In genomic region chr1:180633092-180634045, GRCh38 we compare ENCODE assay signal across 8 cellular contexts. TPM values are rescaled to one million over a fixed set of nuclear protein-coding genes. Genes with fewer than 3 reads are reported as not detected.
A peak's percentile ranks its signal among the peaks of the same experiment; 100 is the strongest.
DNase-seq lines count a peak whose midpoint lies in the region; ATAC-seq and TF ChIP-seq lines count a peak whose summit lies in the region.

No MANE protein-coding gene starts in this region.

- no peaks in the 10 kb centered on the region for H3K27me3 ChIP-seq in CD8-positive, alpha-beta memory T cell (ENCODE audit: insufficient read depth, low read length, poor library complexity, severe bottlenecking)
- H3K27me3 ChIP-seq in HUES64 (ENCODE audit: insufficient read depth, low read length): no peaks in the 10 kb centered on the region
- no peaks in the 10 kb centered on the region for H3K27me3 ChIP-seq in neural cell (ENCODE audit: insufficient read depth, low read depth, low read length)

- no peaks in the 10 kb centered on the region for H3K9me3 Mint-ChIP-seq in CD8-positive, alpha-beta memory T cell
- H3K9me3 Mint-ChIP-seq in MCF 10A (ENCODE audit: unreplicated experiment): no peaks in the 10 kb centered on the region

- H3K79me2 ChIP-seq in neural cell (replicated peaks; ENCODE audit: insufficient read depth, low read length): peaks cover 59% of the 10 kb centered on the region

- POLR2A ChIA-PET in CD8-positive, alpha-beta memory T cell (lab: Charles Lee): no interaction called here
- POLR2A ChIA-PET in MCF 10A (lab: Yijun Ruan, JAX): interaction anchor here (0.6 to 3.3 kb wide), 13 partner anchors 14 to 456 kb away, joined by 3 to 51 read pairs (median 14); partner anchors contain the start of gene ACBD6

- H3K4me1 ChIP-seq in CD8-positive, alpha-beta memory T cell (ENCODE audit: insufficient read depth, low read length): peaks cover 31% of the 10 kb centered on the region
- peaks cover 22% of the 10 kb centered on the region for H3K4me1 ChIP-seq in HUES64 (ENCODE audit: insufficient read depth, low read length)

- H3K9ac ChIP-seq in HUES64 (ENCODE audit: low read depth, low read length) (peak overlapping the region; percentile 81; the same call in 1 of the 2 replicates), neural cell (ENCODE audit: low read length) (peak overlapping the region; percentile 92)

- H3F3A ChIP-seq in neural cell (ENCODE audit: insufficient read depth, low read length, poor library complexity, severe bottlenecking): peaks cover 6% of the 10 kb centered on the region

- H3K9me2 ChIP-seq in neural cell (ENCODE audit: insufficient read depth, low read length): no peaks in the 10 kb centered on the region

- no peaks in the 10 kb centered on the region for H3K9me3 ChIP-seq in CD8-positive, alpha-beta memory T cell (ENCODE audit: low read length)
- H3K9me3 ChIP-seq in HUES64 (ENCODE audit: insufficient read depth, low read depth, low read length) (no peaks in the 10 kb centered on the region), neural cell (ENCODE audit: low read length) (no peaks in the 10 kb centered on the region)

- H3K27me3 Mint-ChIP-seq in CD8-positive, alpha-beta memory T cell: no peaks in the 10 kb centered on the region
- H3K27me3 Mint-ChIP-seq in MCF 10A (ENCODE audit: insufficient read depth, unreplicated experiment): no peaks in the 10 kb centered on the region

- no peaks in the 10 kb centered on the region for H3K36me3 ChIP-seq in CD8-positive, alpha-beta memory T cell (ENCODE audit: insufficient read depth, low read length)
- no peaks in the 10 kb centered on the region for H3K36me3 ChIP-seq in HUES64 (ENCODE audit: insufficient read depth, low read length)
- H3K36me3 ChIP-seq in neural cell (ENCODE audit: insufficient read depth, low read length): no peaks in the 10 kb centered on the region

- TF ChIP-seq CTCF in MCF 10A (IDR thresholded peaks at IDR 0.05; ENCODE audit: unreplicated experiment) (no peak), neural cell (IDR thresholded peaks at IDR 0.05; ENCODE audit: poor library complexity, severe bottlenecking) (no peak)

- no peak overlapping the region for H3K27ac Mint-ChIP-seq in CD8-positive, alpha-beta memory T cell
- H3K27ac Mint-ChIP-seq in MCF 10A (ENCODE audit: low read depth, unreplicated experiment): no peak overlapping the region

- no peak for DNase-seq in CD8-positive, alpha-beta memory T cell
- DNase-seq in MCF 10A (ENCODE audit: unreplicated experiment) (peak; percentile 71), GDM1 (lab: John Stamatoyannopoulos, UW) (no peak)
- DNase-seq in stimulated activated CD4-positive, alpha-beta T cell treated with anti-CD3 and anti-CD28 coated beads, Interleukin-4, amount 100 ng/mL, for 24 hours: no peak

- intact Hi-C loops in MCF 10A (cut with micrococcal nuclease): loop anchor here (2.0 to 10.0 kb wide), 2 partner anchors 225 to 791 kb away; no protein-coding TSS in a partner anchor

- H3K27ac ChIP-seq in CD8-positive, alpha-beta memory T cell (ENCODE audit: low read depth, low read length): peak overlapping the region; percentile 94
- H3K27ac ChIP-seq in HUES64 (ENCODE audit: low read depth, low read length) (no peak overlapping the region), neural cell (ENCODE audit: low read length) (peak overlapping the region; percentile 91)

- H3K4me1 Mint-ChIP-seq in CD8-positive, alpha-beta memory T cell: peaks cover 4 to 21% (median 6%) of the 10 kb centered on the region in 3 donors
- H3K4me1 Mint-ChIP-seq in MCF 10A (ENCODE audit: insufficient read depth, unreplicated experiment): peaks cover 11% of the 10 kb centered on the region

- H2AFZ ChIP-seq in neural cell (ENCODE audit: low read depth, low read length): no peak overlapping the region

- TF ChIP-seq EP300 in neural cell (conservative IDR thresholded peaks at IDR 0.05; ENCODE audit: poor library complexity, severe bottlenecking): no peak

- peak; percentile 35 for TF ChIP-seq RAD21 in neural cell (conservative IDR thresholded peaks at IDR 0.05)

- CTCF ChIA-PET in CD8-positive, alpha-beta memory T cell (lab: Charles Lee): no interaction called here
- CTCF ChIA-PET in MCF 10A (lab: Yijun Ruan, JAX): interaction anchor here (0.6 to 3.0 kb wide), 8 partner anchors 47 to 519 kb away, joined by 3 to 31 read pairs (median 4); no protein-coding TSS in a partner anchor

- peak overlapping the region; percentile 80 for H3K4me3 ChIP-seq in CD8-positive, alpha-beta memory T cell (ENCODE audit: low read length)
- H3K4me3 ChIP-seq in HUES64 (ENCODE audit: low read length) (peak overlapping the region; percentile 91), neural cell (ENCODE audit: low read length) (peak overlapping the region; percentile 85)

- 76% methylated on average over 3 of the region's 3 CpGs for WGBS in HUES64

- ATAC-seq in GM19023 (IDR thresholded peaks at IDR 0.05; ENCODE audit: unreplicated experiment): no peak
- no peak for ATAC-seq in HG03571 (IDR thresholded peaks at IDR 0.05; ENCODE audit: unreplicated experiment)

- peaks cover 0 to 5% (median 0%) of the 10 kb centered on the region in 3 donors for H3K36me3 Mint-ChIP-seq in CD8-positive, alpha-beta memory T cell
- H3K36me3 Mint-ChIP-seq in MCF 10A (ENCODE audit: insufficient read depth, unreplicated experiment): peaks cover 7% of the 10 kb centered on the region

- H3K4me3 Mint-ChIP-seq in CD8-positive, alpha-beta memory T cell: no peak overlapping the region
- H3K4me3 Mint-ChIP-seq in MCF 10A (ENCODE audit: unreplicated experiment): no peak overlapping the region

- TSS peak; percentile 62 for BruUV-seq in MCF 10A (replicated peaks; lab: Mats Ljungman, UMichigan)

- H3K4me2 ChIP-seq in neural cell (ENCODE audit: low read length): peak overlapping the region; percentile 60

- H4K20me1 ChIP-seq in neural cell (ENCODE audit: insufficient read depth): no peaks in the 10 kb centered on the region

TF ChIP-seq in neural cell, 6 proteins besides CTCF, POLR2A, EP300 and RAD21:
- TF ChIP-seq MXI1 (conservative IDR thresholded peaks at IDR 0.05; ENCODE audit: poor library complexity, severe bottlenecking): no peak
- TF ChIP-seq POLR2AphosphoS5 (IDR thresholded peaks at IDR 0.05): peak; percentile 14
- no peak for TF ChIP-seq EZH2 (IDR thresholded peaks at IDR 0.05; ENCODE audit: borderline replicate concordance, insufficient read depth, low read length, poor library complexity, severe bottlenecking)
- no peak for TF ChIP-seq TAF1 (IDR thresholded peaks at IDR 0.05; ENCODE audit: low read depth)
- TF ChIP-seq SMC3 (conservative IDR thresholded peaks at IDR 0.05; ENCODE audit: poor library complexity): peak; percentile 39
- TF ChIP-seq, protein P1, sequence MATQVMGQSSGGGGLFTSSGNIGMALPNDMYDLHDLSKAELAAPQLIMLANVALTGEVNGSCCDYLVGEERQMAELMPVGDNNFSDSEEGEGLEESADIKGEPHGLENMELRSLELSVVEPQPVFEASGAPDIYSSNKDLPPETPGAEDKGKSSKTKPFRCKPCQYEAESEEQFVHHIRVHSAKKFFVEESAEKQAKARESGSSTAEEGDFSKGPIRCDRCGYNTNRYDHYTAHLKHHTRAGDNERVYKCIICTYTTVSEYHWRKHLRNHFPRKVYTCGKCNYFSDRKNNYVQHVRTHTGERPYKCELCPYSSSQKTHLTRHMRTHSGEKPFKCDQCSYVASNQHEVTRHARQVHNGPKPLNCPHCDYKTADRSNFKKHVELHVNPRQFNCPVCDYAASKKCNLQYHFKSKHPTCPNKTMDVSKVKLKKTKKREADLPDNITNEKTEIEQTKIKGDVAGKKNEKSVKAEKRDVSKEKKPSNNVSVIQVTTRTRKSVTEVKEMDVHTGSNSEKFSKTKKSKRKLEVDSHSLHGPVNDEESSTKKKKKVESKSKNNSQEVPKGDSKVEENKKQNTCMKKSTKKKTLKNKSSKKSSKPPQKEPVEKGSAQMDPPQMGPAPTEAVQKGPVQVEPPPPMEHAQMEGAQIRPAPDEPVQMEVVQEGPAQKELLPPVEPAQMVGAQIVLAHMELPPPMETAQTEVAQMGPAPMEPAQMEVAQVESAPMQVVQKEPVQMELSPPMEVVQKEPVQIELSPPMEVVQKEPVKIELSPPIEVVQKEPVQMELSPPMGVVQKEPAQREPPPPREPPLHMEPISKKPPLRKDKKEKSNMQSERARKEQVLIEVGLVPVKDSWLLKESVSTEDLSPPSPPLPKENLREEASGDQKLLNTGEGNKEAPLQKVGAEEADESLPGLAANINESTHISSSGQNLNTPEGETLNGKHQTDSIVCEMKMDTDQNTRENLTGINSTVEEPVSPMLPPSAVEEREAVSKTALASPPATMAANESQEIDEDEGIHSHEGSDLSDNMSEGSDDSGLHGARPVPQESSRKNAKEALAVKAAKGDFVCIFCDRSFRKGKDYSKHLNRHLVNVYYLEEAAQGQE (IDR thresholded peaks at IDR 0.05; ENCODE audit: borderline replicate concordance): no peak

RNA-seq across cellular contexts. Expression of gene XPR1, which starts 1.5 kb away (rescaled TPM):
- total RNA-seq in CD8-positive, alpha-beta memory T cell: 10 to 100 TPM; 20.8 to 23.2 TPM
- 7.6 TPM for polyA plus RNA-seq in CD8-positive, alpha-beta memory T cell
- polyA plus RNA-seq in HUES64 (2013, experiment 1 of 2): 29.2 TPM
- polyA plus RNA-seq in HUES64 (2013, experiment 2 of 2): 35.2 TPM
- 38.6 and 39.7 TPM in 2 replicates for total RNA-seq in MCF 10A (2022)
- 174 and 185 TPM in 2 replicates for polyA plus RNA-seq in neural cell
- polyA minus RNA-seq in neural cell: 547 and 627 TPM in 2 replicates
